In the genomic region with DNA sequence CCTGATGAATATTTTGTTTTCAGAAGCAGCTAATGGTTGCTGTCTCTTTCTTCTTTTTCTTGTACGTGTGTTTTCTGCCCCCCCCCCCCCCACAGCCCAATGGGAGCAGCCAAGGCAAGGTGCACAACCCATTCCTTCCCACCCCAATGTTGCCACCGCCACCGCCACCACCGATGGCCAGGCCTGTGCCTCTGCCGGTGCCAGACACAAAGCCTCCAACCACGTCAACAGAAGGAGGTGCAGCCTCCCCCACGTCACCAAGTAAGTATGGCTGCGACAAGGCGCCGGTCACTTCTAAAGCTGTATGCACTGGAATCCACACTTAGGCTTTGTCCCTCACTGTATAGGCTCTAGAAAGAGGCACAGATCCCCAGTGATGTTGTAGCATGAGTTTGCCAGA, we compare ENCODE assay signal across 7 cellular contexts.
"Had no signal": no experiment of that assay in that cellular context is flagged by ENCODE, and none has a peak within 500 bp of the region (broad histone marks: within the 10 kb centered on the region; RNA-seq: fewer than 3 reads in every experiment).

No MANE protein-coding gene starts in this region.

- H2AFZ ChIP-seq: GM23338 had no signal

- H3K4me3 ChIP-seq: GM23338, HAP-1 had no signal

- H3K4me3 Mint-ChIP-seq: GM23338, HFFc6, IgD-negative memory B cell had no signal

- H3K4me2 ChIP-seq: GM23338 had no signal

- H3K4me1 ChIP-seq: HAP-1 had no signal

- H3K9me3 Mint-ChIP-seq: GM23338, HFFc6, IgD-negative memory B cell had no signal

- H3K27ac Mint-ChIP-seq: GM23338, HFFc6, IgD-negative memory B cell had no signal

- H3K4me1 Mint-ChIP-seq: GM23338 had no signal

- H3K9me3 ChIP-seq: HAP-1 had no signal

- ATAC-seq: GM23338, HCT116 had no signal

- DNase-seq: HFFc6, KBM-7 had no signal

- H3K27ac ChIP-seq: HL-60 had no signal
